ENCODE assay signal across 28 cellular contexts in the genomic region with DNA sequence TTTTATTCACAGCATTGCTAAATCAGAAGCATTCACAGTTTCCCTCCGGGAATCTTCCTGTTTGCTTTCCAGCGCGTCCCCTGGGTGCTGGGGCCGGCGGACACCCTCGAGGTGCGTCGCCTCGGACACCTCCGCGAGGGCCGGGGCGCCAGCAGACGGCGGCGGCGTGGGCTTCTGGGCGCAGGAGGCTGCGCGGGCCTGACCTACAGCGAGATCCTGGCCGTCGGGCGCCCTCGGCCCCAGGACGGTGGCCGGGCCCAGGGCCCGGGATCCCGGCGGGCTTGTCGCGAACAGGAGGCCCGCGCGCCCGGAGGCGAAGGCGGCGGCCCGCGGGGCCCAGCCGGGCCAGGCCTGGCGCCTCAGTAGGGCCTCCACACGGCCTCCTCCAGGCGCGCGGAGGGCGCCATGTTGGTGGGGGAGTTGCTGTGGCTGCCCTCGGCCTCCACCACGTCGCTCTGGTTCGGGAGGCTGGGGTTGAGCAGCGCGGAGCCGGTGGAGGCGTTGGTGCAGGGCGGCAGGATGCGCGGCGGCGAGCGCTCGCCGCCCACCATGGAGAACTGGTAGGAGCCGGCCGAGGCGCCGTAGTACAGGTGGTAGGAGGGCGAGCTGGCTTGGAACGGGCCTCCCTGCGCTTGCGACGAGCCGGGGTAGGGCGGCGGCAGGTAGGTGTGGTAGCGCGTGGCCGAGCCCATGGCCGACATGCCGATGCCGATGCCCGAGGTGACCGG.
"Had no signal": no experiment of that assay in that cellular context is flagged by ENCODE, and none has a peak within 500 bp of the region (broad histone marks: within the 10 kb centered on the region; RNA-seq: fewer than 3 reads in every experiment).

No MANE protein-coding gene starts in this region.

- H3K4me3 Mint-ChIP-seq: activated naive CD4-positive, alpha-beta T cell treated with anti-CD3 and anti-CD28 coated beads, Interleukin-2, amount 10 ng/mL, durations not matched to agents 7 days and 5 days; activated naive CD8-positive, alpha-beta T cell treated with anti-CD3 and anti-CD28 coated beads, Interleukin-2, amount 10 ng/mL, durations not matched to agents 7 days and 5 days; dendritic cell treated with granulocyte-macrophage colony-stimulating factor and Interleukin-4, amounts not matched to agents 40 ng/mL and 50 ng/mL, for 4 days; endodermal cell; natural killer cell; neural progenitor cell had no signal

- H2AFZ ChIP-seq: neural progenitor cell had no signal

- H3K9me3 Mint-ChIP-seq: activated naive CD4-positive, alpha-beta T cell treated with anti-CD3 and anti-CD28 coated beads, Interleukin-2, amount 10 ng/mL, durations not matched to agents 7 days and 5 days; activated naive CD8-positive, alpha-beta T cell treated with anti-CD3 and anti-CD28 coated beads, Interleukin-2, amount 10 ng/mL, durations not matched to agents 7 days and 5 days; dendritic cell treated with granulocyte-macrophage colony-stimulating factor and Interleukin-4, amounts not matched to agents 40 ng/mL and 50 ng/mL, for 4 days; endodermal cell; natural killer cell; neural progenitor cell had no signal

- H3K4me2 ChIP-seq: neural progenitor cell, smooth muscle cell had no signal

- ATAC-seq: left lung, natural killer cell had no signal

- H3K27ac ChIP-seq: esophagus squamous epithelium, heart right ventricle, left lung, lower lobe of right lung, neural progenitor cell, right atrium auricular region, thoracic aorta, uterus had no signal

- DNase-seq: activated CD4-positive, alpha-beta T cell treated with anti-CD3 and anti-CD28 coated beads for 4 hours; activated CD4-positive, alpha-beta T cell treated with anti-CD3 and anti-CD28 coated beads, Interleukin-2, amount 50 U/mL, for 4 hours; activated effector memory CD4-positive, alpha-beta T cell treated with Interleukin-2 at 50 U/mL for 16 hours; activated naive CD4-positive, alpha-beta T cell treated with anti-CD3 and anti-CD28 coated beads, Interleukin-2, amount 10 ng/mL, durations not matched to agents 7 days and 5 days; activated naive CD8-positive, alpha-beta T cell treated with anti-CD3 and anti-CD28 coated beads, Interleukin-2, amount 10 ng/mL, durations not matched to agents 7 days and 5 days; amniotic stem cell; central memory CD4-positive, alpha-beta T cell; endodermal cell; esophagus squamous epithelium; foreskin melanocyte; heart right ventricle; lower lobe of right lung; mesenchymal stem cell; natural killer cell; stimulated activated CD4-positive, alpha-beta T cell treated with anti-CD3 and anti-CD28 coated beads, Interleukin-1b, Interleukin-23, amount 100 ng/mL, for 48 hours; stimulated activated CD4-positive, alpha-beta T cell treated with anti-CD3 and anti-CD28 coated beads, Interleukin-4, amount 100 ng/mL, for 4 hours; stimulated activated CD8-positive, alpha-beta memory T cell treated with anti-CD3 and anti-CD28 coated beads, Interleukin-4, amount 100 ng/mL, for 48 hours; stimulated activated naive CD4-positive, alpha-beta T cell; T-helper 2 cell; trophoblast cell; uterus had no signal

- H3K27me3 ChIP-seq: breast epithelium, esophagus squamous epithelium, left lung, neural progenitor cell, right atrium auricular region had no signal

- H3K4me3 ChIP-seq: breast epithelium, esophagus squamous epithelium, heart right ventricle, left lung, lower lobe of right lung, neural progenitor cell, right atrium auricular region, smooth muscle cell, thoracic aorta, uterus had no signal

- H3K27ac Mint-ChIP-seq: activated naive CD4-positive, alpha-beta T cell treated with anti-CD3 and anti-CD28 coated beads, Interleukin-2, amount 10 ng/mL, durations not matched to agents 7 days and 5 days; activated naive CD8-positive, alpha-beta T cell treated with anti-CD3 and anti-CD28 coated beads, Interleukin-2, amount 10 ng/mL, durations not matched to agents 7 days and 5 days; dendritic cell treated with granulocyte-macrophage colony-stimulating factor and Interleukin-4, amounts not matched to agents 40 ng/mL and 50 ng/mL, for 4 days; endodermal cell; neural progenitor cell had no signal

- H3K9me3 ChIP-seq: breast epithelium, esophagus squamous epithelium, heart right ventricle, left lung, lower lobe of right lung, right atrium auricular region, thoracic aorta, uterus had no signal

- H3K36me3 Mint-ChIP-seq: natural killer cell, neural progenitor cell had no signal

- H3K36me3 ChIP-seq: neural progenitor cell, thoracic aorta, uterus had no signal

- H3K4me1 Mint-ChIP-seq: activated naive CD4-positive, alpha-beta T cell treated with anti-CD3 and anti-CD28 coated beads, Interleukin-2, amount 10 ng/mL, durations not matched to agents 7 days and 5 days; activated naive CD8-positive, alpha-beta T cell treated with anti-CD3 and anti-CD28 coated beads, Interleukin-2, amount 10 ng/mL, durations not matched to agents 7 days and 5 days had no signal

- H3K27me3 Mint-ChIP-seq: activated naive CD4-positive, alpha-beta T cell treated with anti-CD3 and anti-CD28 coated beads, Interleukin-2, amount 10 ng/mL, durations not matched to agents 7 days and 5 days; activated naive CD8-positive, alpha-beta T cell treated with anti-CD3 and anti-CD28 coated beads, Interleukin-2, amount 10 ng/mL, durations not matched to agents 7 days and 5 days; dendritic cell treated with granulocyte-macrophage colony-stimulating factor and Interleukin-4, amounts not matched to agents 40 ng/mL and 50 ng/mL, for 4 days had no signal
